ENCODE assay signal across 1 cellular context in the genomic region with DNA sequence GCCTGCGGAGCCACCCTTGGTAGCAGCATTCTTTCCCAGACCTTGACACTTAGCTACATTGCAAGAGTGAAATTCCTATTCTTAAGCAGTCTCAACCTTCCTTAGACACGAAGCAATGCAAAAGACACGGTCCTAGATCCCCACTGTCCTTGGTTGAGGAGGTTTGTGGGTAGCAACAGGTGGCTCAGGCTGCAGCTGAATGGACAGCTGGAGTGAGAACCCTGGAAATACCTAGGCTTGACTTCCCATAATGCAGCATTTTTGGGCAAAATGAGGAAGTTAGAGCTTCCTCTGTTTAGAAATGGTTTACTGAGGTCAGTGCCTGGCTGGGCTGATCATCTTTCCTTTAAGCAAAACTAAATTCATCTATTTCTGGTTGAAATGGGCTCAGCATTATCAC.
TF ChIP-seq lines count a peak whose summit lies in the region.

No MANE protein-coding gene starts in this region.

TF ChIP-seq in H1, 55 proteins besides CTCF, POLR2A, EP300 and RAD21 (continued from another document):
- TF ChIP-seq, protein P1, sequence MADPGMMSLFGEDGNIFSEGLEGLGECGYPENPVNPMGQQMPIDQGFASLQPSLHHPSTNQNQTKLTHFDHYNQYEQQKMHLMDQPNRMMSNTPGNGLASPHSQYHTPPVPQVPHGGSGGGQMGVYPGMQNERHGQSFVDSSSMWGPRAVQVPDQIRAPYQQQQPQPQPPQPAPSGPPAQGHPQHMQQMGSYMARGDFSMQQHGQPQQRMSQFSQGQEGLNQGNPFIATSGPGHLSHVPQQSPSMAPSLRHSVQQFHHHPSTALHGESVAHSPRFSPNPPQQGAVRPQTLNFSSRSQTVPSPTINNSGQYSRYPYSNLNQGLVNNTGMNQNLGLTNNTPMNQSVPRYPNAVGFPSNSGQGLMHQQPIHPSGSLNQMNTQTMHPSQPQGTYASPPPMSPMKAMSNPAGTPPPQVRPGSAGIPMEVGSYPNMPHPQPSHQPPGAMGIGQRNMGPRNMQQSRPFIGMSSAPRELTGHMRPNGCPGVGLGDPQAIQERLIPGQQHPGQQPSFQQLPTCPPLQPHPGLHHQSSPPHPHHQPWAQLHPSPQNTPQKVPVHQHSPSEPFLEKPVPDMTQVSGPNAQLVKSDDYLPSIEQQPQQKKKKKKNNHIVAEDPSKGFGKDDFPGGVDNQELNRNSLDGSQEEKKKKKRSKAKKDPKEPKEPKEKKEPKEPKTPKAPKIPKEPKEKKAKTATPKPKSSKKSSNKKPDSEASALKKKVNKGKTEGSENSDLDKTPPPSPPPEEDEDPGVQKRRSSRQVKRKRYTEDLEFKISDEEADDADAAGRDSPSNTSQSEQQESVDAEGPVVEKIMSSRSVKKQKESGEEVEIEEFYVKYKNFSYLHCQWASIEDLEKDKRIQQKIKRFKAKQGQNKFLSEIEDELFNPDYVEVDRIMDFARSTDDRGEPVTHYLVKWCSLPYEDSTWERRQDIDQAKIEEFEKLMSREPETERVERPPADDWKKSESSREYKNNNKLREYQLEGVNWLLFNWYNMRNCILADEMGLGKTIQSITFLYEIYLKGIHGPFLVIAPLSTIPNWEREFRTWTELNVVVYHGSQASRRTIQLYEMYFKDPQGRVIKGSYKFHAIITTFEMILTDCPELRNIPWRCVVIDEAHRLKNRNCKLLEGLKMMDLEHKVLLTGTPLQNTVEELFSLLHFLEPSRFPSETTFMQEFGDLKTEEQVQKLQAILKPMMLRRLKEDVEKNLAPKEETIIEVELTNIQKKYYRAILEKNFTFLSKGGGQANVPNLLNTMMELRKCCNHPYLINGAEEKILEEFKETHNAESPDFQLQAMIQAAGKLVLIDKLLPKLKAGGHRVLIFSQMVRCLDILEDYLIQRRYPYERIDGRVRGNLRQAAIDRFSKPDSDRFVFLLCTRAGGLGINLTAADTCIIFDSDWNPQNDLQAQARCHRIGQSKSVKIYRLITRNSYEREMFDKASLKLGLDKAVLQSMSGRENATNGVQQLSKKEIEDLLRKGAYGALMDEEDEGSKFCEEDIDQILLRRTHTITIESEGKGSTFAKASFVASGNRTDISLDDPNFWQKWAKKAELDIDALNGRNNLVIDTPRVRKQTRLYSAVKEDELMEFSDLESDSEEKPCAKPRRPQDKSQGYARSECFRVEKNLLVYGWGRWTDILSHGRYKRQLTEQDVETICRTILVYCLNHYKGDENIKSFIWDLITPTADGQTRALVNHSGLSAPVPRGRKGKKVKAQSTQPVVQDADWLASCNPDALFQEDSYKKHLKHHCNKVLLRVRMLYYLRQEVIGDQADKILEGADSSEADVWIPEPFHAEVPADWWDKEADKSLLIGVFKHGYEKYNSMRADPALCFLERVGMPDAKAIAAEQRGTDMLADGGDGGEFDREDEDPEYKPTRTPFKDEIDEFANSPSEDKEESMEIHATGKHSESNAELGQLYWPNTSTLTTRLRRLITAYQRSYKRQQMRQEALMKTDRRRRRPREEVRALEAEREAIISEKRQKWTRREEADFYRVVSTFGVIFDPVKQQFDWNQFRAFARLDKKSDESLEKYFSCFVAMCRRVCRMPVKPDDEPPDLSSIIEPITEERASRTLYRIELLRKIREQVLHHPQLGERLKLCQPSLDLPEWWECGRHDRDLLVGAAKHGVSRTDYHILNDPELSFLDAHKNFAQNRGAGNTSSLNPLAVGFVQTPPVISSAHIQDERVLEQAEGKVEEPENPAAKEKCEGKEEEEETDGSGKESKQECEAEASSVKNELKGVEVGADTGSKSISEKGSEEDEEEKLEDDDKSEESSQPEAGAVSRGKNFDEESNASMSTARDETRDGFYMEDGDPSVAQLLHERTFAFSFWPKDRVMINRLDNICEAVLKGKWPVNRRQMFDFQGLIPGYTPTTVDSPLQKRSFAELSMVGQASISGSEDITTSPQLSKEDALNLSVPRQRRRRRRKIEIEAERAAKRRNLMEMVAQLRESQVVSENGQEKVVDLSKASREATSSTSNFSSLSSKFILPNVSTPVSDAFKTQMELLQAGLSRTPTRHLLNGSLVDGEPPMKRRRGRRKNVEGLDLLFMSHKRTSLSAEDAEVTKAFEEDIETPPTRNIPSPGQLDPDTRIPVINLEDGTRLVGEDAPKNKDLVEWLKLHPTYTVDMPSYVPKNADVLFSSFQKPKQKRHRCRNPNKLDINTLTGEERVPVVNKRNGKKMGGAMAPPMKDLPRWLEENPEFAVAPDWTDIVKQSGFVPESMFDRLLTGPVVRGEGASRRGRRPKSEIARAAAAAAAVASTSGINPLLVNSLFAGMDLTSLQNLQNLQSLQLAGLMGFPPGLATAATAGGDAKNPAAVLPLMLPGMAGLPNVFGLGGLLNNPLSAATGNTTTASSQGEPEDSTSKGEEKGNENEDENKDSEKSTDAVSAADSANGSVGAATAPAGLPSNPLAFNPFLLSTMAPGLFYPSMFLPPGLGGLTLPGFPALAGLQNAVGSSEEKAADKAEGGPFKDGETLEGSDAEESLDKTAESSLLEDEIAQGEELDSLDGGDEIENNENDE (IDR thresholded peaks at IDR 0.05; ENCODE audit: insufficient replicate concordance, low read length): no peak
- TF ChIP-seq POU5F1 (IDR thresholded peaks at IDR 0.05; ENCODE audit: low read depth, low read length): no peak
- no peak for TF ChIP-seq TCF12 (IDR thresholded peaks at IDR 0.05; ENCODE audit: low read depth, low read length)
- no peak for TF ChIP-seq SIRT6 (IDR thresholded peaks at IDR 0.05; ENCODE audit: low read length)
- no peak for TF ChIP-seq SIX5 (IDR thresholded peaks at IDR 0.05; ENCODE audit: low read depth, low read length)
- no peak for TF ChIP-seq CREB1 (IDR thresholded peaks at IDR 0.05)
- no peak for TF ChIP-seq CHD1 (IDR thresholded peaks at IDR 0.05; ENCODE audit: low read depth, low read length)
- no peak for TF ChIP-seq HDAC6 (IDR thresholded peaks at IDR 0.05; ENCODE audit: low read depth, low read length)
- TF ChIP-seq GTF2F1 (IDR thresholded peaks at IDR 0.05; ENCODE audit: borderline replicate concordance, low read depth, low read length): no peak
- TF ChIP-seq EGR1 (IDR thresholded peaks at IDR 0.05; ENCODE audit: borderline replicate concordance, low read depth, low read length): no peak
- TF ChIP-seq TAF1 (IDR thresholded peaks at IDR 0.05; ENCODE audit: low read depth, low read length): no peak
- TF ChIP-seq, protein P2, sequence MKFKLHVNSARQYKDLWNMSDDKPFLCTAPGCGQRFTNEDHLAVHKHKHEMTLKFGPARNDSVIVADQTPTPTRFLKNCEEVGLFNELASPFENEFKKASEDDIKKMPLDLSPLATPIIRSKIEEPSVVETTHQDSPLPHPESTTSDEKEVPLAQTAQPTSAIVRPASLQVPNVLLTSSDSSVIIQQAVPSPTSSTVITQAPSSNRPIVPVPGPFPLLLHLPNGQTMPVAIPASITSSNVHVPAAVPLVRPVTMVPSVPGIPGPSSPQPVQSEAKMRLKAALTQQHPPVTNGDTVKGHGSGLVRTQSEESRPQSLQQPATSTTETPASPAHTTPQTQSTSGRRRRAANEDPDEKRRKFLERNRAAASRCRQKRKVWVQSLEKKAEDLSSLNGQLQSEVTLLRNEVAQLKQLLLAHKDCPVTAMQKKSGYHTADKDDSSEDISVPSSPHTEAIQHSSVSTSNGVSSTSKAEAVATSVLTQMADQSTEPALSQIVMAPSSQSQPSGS (IDR thresholded peaks at IDR 0.05; ENCODE audit: low read length): no peak
- no peak for TF ChIP-seq TAF7 (optimal IDR thresholded peaks at IDR 0.05; ENCODE audit: borderline replicate concordance, low read depth, low read length)
